Comparison of ENCODE assay signal across 8 cellular contexts in the genomic region with DNA sequence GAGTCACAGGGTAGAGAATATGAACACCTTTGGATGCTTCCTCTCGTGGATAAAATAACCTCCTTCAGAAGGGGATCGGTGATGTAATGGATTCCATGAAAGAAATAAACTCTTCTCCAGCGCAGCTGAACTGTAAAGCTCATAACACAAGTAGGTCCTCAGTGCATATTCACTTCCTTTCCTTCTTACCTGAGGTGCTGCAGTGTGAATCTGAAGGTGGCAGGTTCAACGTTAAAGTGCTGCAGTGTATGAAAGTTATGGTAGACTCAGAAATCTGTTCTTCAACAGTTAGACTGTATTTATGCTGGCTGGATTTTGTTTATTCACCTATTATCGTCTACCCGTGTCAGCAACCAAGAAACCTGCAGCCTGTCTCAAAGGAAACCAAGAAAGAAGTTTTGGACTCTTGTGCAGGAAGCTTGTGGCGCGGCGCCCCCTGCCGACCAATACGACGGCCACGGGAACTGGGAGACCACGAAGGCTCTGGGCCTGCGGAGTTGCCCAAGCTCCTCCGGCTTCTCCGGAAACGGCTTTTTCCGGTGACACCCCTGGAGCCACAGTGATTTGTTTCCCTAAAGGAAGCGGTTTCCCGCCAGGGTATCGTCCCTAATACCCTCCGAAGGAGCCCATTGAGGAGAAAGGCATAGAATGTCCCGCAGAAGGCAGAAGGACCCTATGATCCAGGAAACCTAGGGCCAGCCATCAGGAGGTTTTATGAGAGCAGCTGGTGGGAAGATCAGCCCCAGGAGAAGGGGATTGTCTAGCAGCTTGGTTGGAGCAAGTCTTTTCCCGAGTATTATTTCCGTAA.
DNase-seq lines count a peak whose midpoint lies in the region; ATAC-seq and TF ChIP-seq lines count a peak whose summit lies in the region.

No MANE protein-coding gene starts in this region.

- H3K4me2 ChIP-seq in parathyroid adenoma (ENCODE audit: low read length): no peak overlapping the region

- no peaks in the 10 kb centered on the region for H3K9me3 ChIP-seq in parathyroid adenoma (ENCODE audit: control insufficient read depth, low read length)
- H3K9me3 ChIP-seq in tibial artery: no peaks in the 10 kb centered on the region

- H3K27ac ChIP-seq in RWPE1 (no peak overlapping the region), parathyroid adenoma (no peak overlapping the region), tibial artery (no peak overlapping the region)

- no peaks in the 10 kb centered on the region for H3K79me2 ChIP-seq in parathyroid adenoma

- no peak overlapping the region for H3K9ac ChIP-seq in parathyroid adenoma

- intact Hi-C loops in head of caudate nucleus (cut with DNase I) (no loop called here), tibial artery (cut with DNase I; ENCODE audit: low total_unique reads) (no loop called here)

- DNase-seq in GM12865 (ENCODE audit: low read depth) (peak; percentile 87), RWPE1 (ENCODE audit: low spot score) (no peak), activated gamma-delta T cell treated with Interleukin-2 at 50 U/mL for 16 hours (peak; percentile 76), head of caudate nucleus (peak; percentile 64 to 93 (median 84)), tibial artery (peak; percentile 78 to 85)

- POLR2A ChIA-PET in RWPE1 (lab: Yijun Ruan, JAX; ENCODE audit: low non-redundant PET): no interaction called here

- peak; percentile 83 for TF ChIP-seq CTCF in GM12865 (IDR thresholded peaks at IDR 0.05; ENCODE audit: insufficient read depth, low read depth, low read length, missing control alignments)
- 0 out of 2 replicates have a peak, but pooled peaks have one; percentile 23 for TF ChIP-seq CTCF in RWPE1 (conservative IDR thresholded peaks at IDR 0.05; ENCODE audit: low read depth)
- TF ChIP-seq CTCF in parathyroid adenoma (IDR thresholded peaks at IDR 0.05): peak; percentile 66
- peak; percentile 38 to 69 for TF ChIP-seq CTCF in tibial artery (IDR thresholded peaks at IDR 0.05)

- CTCF ChIA-PET in RWPE1 (lab: Yijun Ruan, JAX): interaction anchor here (0.6 to 0.7 kb wide), 3 partner anchors 65 to 117 kb away, joined by 3 read pairs; no protein-coding TSS in a partner anchor

- ATAC-seq in HG02852 (IDR thresholded peaks at IDR 0.05; ENCODE audit: unreplicated experiment) (peak; percentile 75), HG02970 (IDR thresholded peaks at IDR 0.05; ENCODE audit: low FRiP score, unreplicated experiment) (no peak)

- H3K4me1 ChIP-seq in parathyroid adenoma: no peaks in the 10 kb centered on the region
- H3K4me1 ChIP-seq in tibial artery: peaks cover 0 to 5% (median 2%) of the 10 kb centered on the region in 4 donors

- H3K27me3 ChIP-seq in parathyroid adenoma (ENCODE audit: control insufficient read depth, insufficient read depth, low read length): no peaks in the 10 kb centered on the region
- H3K27me3 ChIP-seq in tibial artery: peaks cover 0 to 14% of the 10 kb centered on the region in 2 donors

- H3K4me3 ChIP-seq in GM12865 (ENCODE audit: low read depth, low read length) (no peak overlapping the region), parathyroid adenoma (ENCODE audit: low read depth, low read length) (no peak overlapping the region), tibial artery (peak overlapping the region in 1 of 2 donors; percentile 15)

- H2AFZ ChIP-seq in parathyroid adenoma: peak overlapping the region; percentile 80

- H3K36me3 ChIP-seq in parathyroid adenoma (ENCODE audit: control insufficient read depth, insufficient read depth, low read length): no peaks in the 10 kb centered on the region
- H3K36me3 ChIP-seq in tibial artery: no peaks in the 10 kb centered on the region

Comparison
In these comparisons a context has a peak if more than half of its experiments do, and no peak if none do; other contexts are left out.
1. CTCF ChIP-seq: peak in every context shown above with its lines; median percentile 83 in GM12865; 66 in parathyroid adenoma; 54 in tibial artery; 23 in RWPE1.